10 cellular contexts compared by ENCODE assay signal in genomic region chr12:109577311-109577710, GRCh38.
"Had no signal": no experiment of that assay in that cellular context is flagged by ENCODE, and none has a peak within 500 bp of the region (broad histone marks: within the 10 kb centered on the region; RNA-seq: fewer than 3 reads in every experiment).

No MANE protein-coding gene starts in this region.

- ATAC-seq: GM23338 had no signal

- DNase-seq: H9, HCEC 1CT, HFFc6, IMR-90, KBM-7 had no signal

- H3K4me2 ChIP-seq: GM23338, KMS-11 had no signal

- H3K27ac ChIP-seq: HL-60, KMS-11 had no signal

- H3K9ac ChIP-seq: KMS-11 had no signal

- H3K4me3 ChIP-seq: GM23338 had no signal

- H2AFZ ChIP-seq: GM23338 had no signal

- FAIRE-seq: H1, H54 had no signal
